Comparison of ENCODE assay signal across 27 cellular contexts in genomic region chr22:23104109-23104971, GRCh38. TPM values are rescaled to one million over a fixed set of nuclear protein-coding genes. Genes with fewer than 3 reads are reported as not detected.
"Had no signal": no experiment of that assay in that cellular context is flagged by ENCODE, and none has a peak within 500 bp of the region (broad histone marks: within the 10 kb centered on the region; RNA-seq: fewer than 3 reads in every experiment).

No MANE protein-coding gene starts in this region.

- H3K9me3 Mint-ChIP-seq: activated B cell treated with CpG ODN at 0.5 μM for 24 hours; activated naive CD8-positive, alpha-beta T cell treated with anti-CD3 and anti-CD28 coated beads for 36 hours; activated T-cell treated with anti-CD3 and anti-CD28 coated beads, Interleukin-2, amount 50 U/mL, for 24 hours; activated T-helper 2 cell treated with anti-CD3 and anti-CD28 coated beads, Interferon-gamma antibody, Interleukin-2, Interleukin-4, amounts not matched to agents 10 μg/mL and 5 μg/mL and 100 μg/mL, durations not matched to agents 14 hours and 24 hours and 36 hours; mesothelial cell of epicardium; naive thymus-derived CD8-positive, alpha-beta T cell; stimulated activated naive CD8-positive, alpha-beta T cell treated with anti-CD3 and anti-CD28 coated beads, Interleukin-15, Interleukin-2, amounts not matched to agents 100 ng/mL and 50 ng/mL, for 24 hours had no signal

- H3K4me1 Mint-ChIP-seq: activated B cell treated with CpG ODN at 0.5 μM for 24 hours; activated CD4-positive, alpha-beta T cell treated with anti-CD3 and anti-CD28 coated beads for 36 hours; activated naive CD8-positive, alpha-beta T cell treated with anti-CD3 and anti-CD28 coated beads for 36 hours; mesothelial cell of epicardium had no signal

- H3K27me3 ChIP-seq: left lung, right atrium auricular region, suprapubic skin, transverse colon, uterus had no signal

- FAIRE-seq: bronchial epithelial cell, kidney had no signal

- ATAC-seq: activated CD4-positive, alpha-beta T cell treated with anti-CD3 and anti-CD28 coated beads for 36 hours; left lung; naive thymus-derived CD8-positive, alpha-beta T cell had no signal

- H3K36me3 ChIP-seq: left lung, prostate gland, right atrium auricular region, suprapubic skin, transverse colon, uterus had no signal

- H3K36me3 Mint-ChIP-seq: activated naive CD8-positive, alpha-beta T cell treated with anti-CD3 and anti-CD28 coated beads for 36 hours; mesothelial cell of epicardium; naive thymus-derived CD8-positive, alpha-beta T cell had no signal

- H3K27me3 Mint-ChIP-seq: activated B cell treated with CpG ODN at 0.5 μM for 24 hours; activated CD4-positive, alpha-beta T cell treated with anti-CD3 and anti-CD28 coated beads for 36 hours; activated naive CD8-positive, alpha-beta T cell treated with anti-CD3 and anti-CD28 coated beads for 36 hours; activated T-cell treated with anti-CD3 and anti-CD28 coated beads, Interleukin-2, amount 50 U/mL, for 24 hours; naive thymus-derived CD8-positive, alpha-beta T cell; stimulated activated naive CD8-positive, alpha-beta T cell treated with anti-CD3 and anti-CD28 coated beads, Interleukin-15, Interleukin-2, amounts not matched to agents 100 ng/mL and 50 ng/mL, for 24 hours had no signal

- H3K27ac ChIP-seq: left lung, prostate gland, right atrium auricular region, suprapubic skin, transverse colon, uterus had no signal

- H3K4me1 ChIP-seq: left lung had no signal

- H3K9me3 ChIP-seq: left lung, prostate gland, right atrium auricular region, suprapubic skin, transverse colon, uterus had no signal

- H3K27ac Mint-ChIP-seq: activated B cell treated with CpG ODN at 0.5 μM for 24 hours; activated CD4-positive, alpha-beta T cell treated with anti-CD3 and anti-CD28 coated beads for 36 hours; activated naive CD8-positive, alpha-beta T cell treated with anti-CD3 and anti-CD28 coated beads for 36 hours; activated T-cell treated with anti-CD3 and anti-CD28 coated beads, Interleukin-2, amount 50 U/mL, for 24 hours; activated T-helper 2 cell treated with anti-CD3 and anti-CD28 coated beads, Interferon-gamma antibody, Interleukin-2, Interleukin-4, amounts not matched to agents 10 μg/mL and 5 μg/mL and 100 μg/mL, durations not matched to agents 14 hours and 24 hours and 36 hours; mesothelial cell of epicardium; stimulated activated naive CD8-positive, alpha-beta T cell treated with anti-CD3 and anti-CD28 coated beads, Interleukin-15, Interleukin-2, amounts not matched to agents 100 ng/mL and 50 ng/mL, for 24 hours had no signal

- DNase-seq: activated B cell treated with CpG ODN at 0.5 μM for 24 hours; activated CD4-positive, alpha-beta T cell treated with anti-CD3 and anti-CD28 coated beads for 36 hours; activated CD4-positive, alpha-beta T cell treated with anti-CD3 and anti-CD28 coated beads, Interleukin-2, amount 50 U/mL, for 4 hours; activated CD8-positive, alpha-beta memory T cell treated with anti-CD3 and anti-CD28 coated beads for 24 hours; activated CD8-positive, alpha-beta memory T cell treated with anti-CD3 and anti-CD28 coated beads, Interleukin-2, amount 50 U/mL, for 4 hours; activated naive CD4-positive, alpha-beta T cell treated with Interleukin-2 at 50 U/mL for 16 hours; activated naive CD8-positive, alpha-beta T cell treated with anti-CD3 and anti-CD28 coated beads for 36 hours; activated T-cell treated with anti-CD3 and anti-CD28 coated beads, Interleukin-2, amount 50 U/mL, for 24 hours; cortex of kidney; effector CD4-positive, alpha-beta T cell; erythroblast; foreskin fibroblast; kidney; left lung; mammary epithelial cell; naive thymus-derived CD8-positive, alpha-beta T cell; T-helper 1 cell; transverse colon; uterus had no signal

- H3K4me3 Mint-ChIP-seq: activated B cell treated with CpG ODN at 0.5 μM for 24 hours; activated CD4-positive, alpha-beta T cell treated with anti-CD3 and anti-CD28 coated beads for 36 hours; activated naive CD8-positive, alpha-beta T cell treated with anti-CD3 and anti-CD28 coated beads for 36 hours; activated T-cell treated with anti-CD3 and anti-CD28 coated beads, Interleukin-2, amount 50 U/mL, for 24 hours; mesothelial cell of epicardium; naive thymus-derived CD8-positive, alpha-beta T cell; stimulated activated naive CD8-positive, alpha-beta T cell treated with anti-CD3 and anti-CD28 coated beads, Interleukin-15, Interleukin-2, amounts not matched to agents 100 ng/mL and 50 ng/mL, for 24 hours had no signal

- H3K4me3 ChIP-seq: left lung, prostate gland, right atrium auricular region, suprapubic skin, transverse colon, uterus had no signal

RNA-seq across cellular contexts. Expression of gene RSPH14, which starts 37.5 kb away (rescaled TPM):
- total RNA-seq: activated B cell treated with CpG ODN at 0.5 μM for 24 hours; activated T-helper 2 cell treated with anti-CD3 and anti-CD28 coated beads, Interferon-gamma antibody, Interleukin-2, Interleukin-4, amounts not matched to agents 10 μg/mL and 5 μg/mL and 100 μg/mL, durations not matched to agents 14 hours and 24 hours and 36 hours; bronchial epithelial cell; osteocyte; right atrium auricular region had no signal

RNA-seq across cellular contexts. Expression of gene RAB36, which starts 40.9 kb away (rescaled TPM):
- total RNA-seq: activated T-helper 2 cell treated with anti-CD3 and anti-CD28 coated beads, Interferon-gamma antibody, Interleukin-2, Interleukin-4, amounts not matched to agents 10 μg/mL and 5 μg/mL and 100 μg/mL, durations not matched to agents 14 hours and 24 hours and 36 hours had no signal
